24 cellular contexts compared by ENCODE assay signal in genomic region chr2:144258154-144258553, GRCh38.
"Had no signal": no experiment of that assay in that cellular context is flagged by ENCODE, and none has a peak within 500 bp of the region (broad histone marks: within the 10 kb centered on the region; RNA-seq: fewer than 3 reads in every experiment).

No MANE protein-coding gene starts in this region.

- H3K4me1 Mint-ChIP-seq: neural progenitor cell had no signal

- ATAC-seq: esophagus mucosa; gastrocnemius medialis; heart right ventricle; lower lobe of right lung; natural killer cell treated with Interleukin-12 subunit alpha and Interleukin-12 subunit beta and Interleukin-15 and Interleukin-18, amount 100 ng/mL, for 72 hours; right cardiac atrium; stimulated activated memory B cell treated with anti-CD40 and anti-IgM and Interleukin-4, amounts not matched to agents 10 μg/mL and 1 μg/mL and 100 μg/mL, for 72 hours had no signal

- H3K36me3 ChIP-seq: gastrocnemius medialis, heart right ventricle, lower lobe of right lung, ovary, thoracic aorta, transverse colon had no signal

- H3K27ac ChIP-seq: dorsolateral prefrontal cortex, gastrocnemius medialis, heart right ventricle, left ventricle myocardium inferior, lower lobe of right lung, neural progenitor cell, ovary, stomach, thoracic aorta, transverse colon had no signal

- H3K9me3 ChIP-seq: ovary had no signal

- H3K4me1 ChIP-seq: gastrocnemius medialis, left ventricle myocardium inferior, lower lobe of right lung, neural progenitor cell, stomach had no signal

- H3K27me3 ChIP-seq: dorsolateral prefrontal cortex, gastrocnemius medialis, heart right ventricle, neural progenitor cell, ovary, stomach, transverse colon had no signal

- DNase-seq: cortex of kidney; dorsolateral prefrontal cortex; effector CD8-positive, alpha-beta T cell; gastrocnemius medialis; heart right ventricle; hypothalamus; islet precursor cell; left ventricle myocardium inferior; lower lobe of right lung; mesenchymal stem cell; midbrain; nucleus accumbens; ovary; right cardiac atrium; small intestine; stimulated activated CD4-positive, alpha-beta T cell treated with anti-CD3 and anti-CD28 coated beads, Interleukin-12 subunit alpha, Interleukin-12 subunit beta, amount 100 ng/mL, for 4 hours; stomach; substantia nigra; transverse colon had no signal

- FAIRE-seq: small intestine had no signal

- H3K27me3 Mint-ChIP-seq: natural killer cell treated with Interleukin-12 subunit alpha and Interleukin-12 subunit beta and Interleukin-15 and Interleukin-18, amount 100 ng/mL, for 72 hours; stimulated activated memory B cell treated with anti-CD40 and anti-IgM and Interleukin-4, amounts not matched to agents 10 μg/mL and 1 μg/mL and 100 μg/mL, for 72 hours had no signal

- H3K4me3 ChIP-seq: dorsolateral prefrontal cortex, gastrocnemius medialis, heart right ventricle, left ventricle myocardium inferior, lower lobe of right lung, neural progenitor cell, ovary, stomach, thoracic aorta, transverse colon had no signal

- H2AFZ ChIP-seq: neural progenitor cell had no signal

- H3K4me2 ChIP-seq: neural progenitor cell had no signal

- H3K4me3 Mint-ChIP-seq: neural progenitor cell; stimulated activated memory B cell treated with anti-CD40 and anti-IgM and Interleukin-4, amounts not matched to agents 10 μg/mL and 1 μg/mL and 100 μg/mL, for 72 hours had no signal

- H3K27ac Mint-ChIP-seq: neural progenitor cell; stimulated activated memory B cell treated with anti-CD40 and anti-IgM and Interleukin-4, amounts not matched to agents 10 μg/mL and 1 μg/mL and 100 μg/mL, for 72 hours had no signal

- H3K9ac ChIP-seq: neural progenitor cell had no signal
